23 cellular contexts compared by ENCODE assay signal in the genomic region with DNA sequence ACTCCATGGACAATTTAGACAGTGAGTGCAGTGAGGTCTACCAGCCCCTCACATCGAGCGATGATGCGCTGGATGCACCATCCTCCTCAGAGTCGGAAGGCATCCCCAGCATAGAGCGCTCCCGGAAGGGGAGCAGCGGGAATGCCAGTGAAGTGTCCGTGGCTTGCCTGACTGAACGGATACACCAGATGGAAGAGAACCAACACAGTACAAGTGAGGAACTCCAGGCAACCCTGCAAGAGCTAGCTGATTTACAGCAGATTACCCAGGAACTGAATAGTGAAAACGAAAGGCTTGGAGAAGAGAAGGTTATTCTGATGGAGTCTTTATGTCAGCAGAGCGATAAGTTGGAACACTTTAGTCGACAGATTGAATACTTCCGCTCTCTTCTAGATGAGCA.
"Had no signal": no experiment of that assay in that cellular context is flagged by ENCODE, and none has a peak within 500 bp of the region (broad histone marks: within the 10 kb centered on the region; RNA-seq: fewer than 3 reads in every experiment).

No MANE protein-coding gene starts in this region.

- H3K9me3 ChIP-seq: esophagus squamous epithelium, pancreas, stomach, thoracic aorta, upper lobe of left lung had no signal

- ATAC-seq: activated CD4-positive, CD25-positive, alpha-beta regulatory T cell treated with anti-CD3 and anti-CD28 coated beads, Interleukin-2, amount 50 U/mL, for 24 hours; naive thymus-derived CD8-positive, alpha-beta T cell; sciatic nerve had no signal

- H3K4me3 Mint-ChIP-seq: central memory CD8-positive, alpha-beta T cell; naive thymus-derived CD8-positive, alpha-beta T cell had no signal

- H3K4me3 ChIP-seq: esophagus squamous epithelium, pancreas, smooth muscle cell, stomach, thoracic aorta, upper lobe of left lung had no signal

- H3K9me3 Mint-ChIP-seq: central memory CD8-positive, alpha-beta T cell; naive thymus-derived CD8-positive, alpha-beta T cell had no signal

- DNase-seq: activated CD8-positive, alpha-beta memory T cell treated with anti-CD3 and anti-CD28 coated beads for 24 hours; activated CD8-positive, alpha-beta memory T cell treated with anti-CD3 and anti-CD28 coated beads, Interleukin-2, amount 50 U/mL, for 48 hours; activated effector memory CD4-positive, alpha-beta T cell treated with anti-CD3 and anti-CD28 coated beads, Interleukin-2, amount 50 U/mL, for 16 hours; activated T-cell treated with anti-CD3 and anti-CD28 coated beads, Interleukin-2, amount 50 U/mL, for 48 hours; aorta; cortex of kidney; effector CD4-positive, alpha-beta T cell; esophagus squamous epithelium; hippocampal formation; left cardiac atrium; mesendoderm; naive thymus-derived CD8-positive, alpha-beta T cell; pancreas; stimulated activated CD4-positive, alpha-beta T cell treated with anti-CD3 and anti-CD28 coated beads, Interleukin-4, amount 100 ng/mL, for 1 hour; stomach; upper lobe of left lung had no signal

- H3K27ac ChIP-seq: esophagus squamous epithelium, pancreas, thoracic aorta had no signal

- FAIRE-seq: endothelial cell of umbilical vein, islet of Langerhans, pancreas had no signal

- H3K4me2 ChIP-seq: smooth muscle cell had no signal

- H3K27me3 ChIP-seq: esophagus squamous epithelium, pancreas, stomach, upper lobe of left lung had no signal

- H3K27me3 Mint-ChIP-seq: central memory CD8-positive, alpha-beta T cell; naive thymus-derived CD8-positive, alpha-beta T cell had no signal
